ENCODE assay signal across 24 cellular contexts in the genomic region with DNA sequence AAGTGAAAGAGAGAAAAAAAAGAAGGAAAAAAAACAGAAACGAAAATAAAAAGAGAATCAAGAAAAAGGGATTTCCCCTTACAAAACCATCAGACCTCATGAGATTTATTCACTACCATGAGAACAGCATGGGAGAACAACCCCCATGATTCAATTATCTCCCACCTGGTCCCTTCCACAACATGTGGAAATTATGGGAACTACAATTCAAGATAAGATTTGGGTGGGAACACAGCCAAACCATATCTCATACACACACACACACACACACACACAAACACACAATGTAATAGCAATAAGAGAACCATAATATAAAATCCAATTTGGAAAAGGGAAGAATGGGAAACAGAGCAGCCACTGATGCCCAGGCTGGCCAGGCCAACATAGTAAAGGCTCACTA.
"Had no signal": no experiment of that assay in that cellular context is flagged by ENCODE, and none has a peak within 500 bp of the region (broad histone marks: within the 10 kb centered on the region; RNA-seq: fewer than 3 reads in every experiment).

No MANE protein-coding gene starts in this region.

- H3K9me3 ChIP-seq: heart left ventricle, mucosa of descending colon, psoas muscle, sigmoid colon, stomach, thyroid gland had no signal

- H3K4me3 ChIP-seq: heart left ventricle, hepatocyte, lung, mucosa of descending colon, psoas muscle, sigmoid colon, stomach, thyroid gland had no signal

- H3K9me3 Mint-ChIP-seq: effector memory CD8-positive, alpha-beta T cell; stimulated activated effector memory CD8-positive, alpha-beta T cell treated with anti-CD3 and anti-CD28 coated beads, Interleukin-12 subunit alpha, Interleukin-12 subunit beta, amount 100 ng/mL, for 72 hours had no signal

- H3K4me1 Mint-ChIP-seq: stimulated activated effector memory CD8-positive, alpha-beta T cell treated with anti-CD3 and anti-CD28 coated beads, Interleukin-12 subunit alpha, Interleukin-12 subunit beta, amount 100 ng/mL, for 72 hours had no signal

- H3K36me3 ChIP-seq: heart left ventricle, sigmoid colon, stomach, thyroid gland had no signal

- H3K27ac ChIP-seq: heart left ventricle, hepatocyte, psoas muscle, thyroid gland had no signal

- ATAC-seq: effector memory CD8-positive, alpha-beta T cell; heart left ventricle; left lobe of liver; naive thymus-derived CD4-positive, alpha-beta T cell; psoas muscle; right cardiac atrium; stimulated activated effector memory CD8-positive, alpha-beta T cell treated with anti-CD3 and anti-CD28 coated beads, Interleukin-12 subunit alpha, Interleukin-12 subunit beta, amount 100 ng/mL, for 72 hours had no signal

- H3K4me1 ChIP-seq: psoas muscle, thyroid gland had no signal

- H3K4me2 ChIP-seq: hepatocyte had no signal

- H3K4me3 Mint-ChIP-seq: effector memory CD8-positive, alpha-beta T cell; memory B cell; mesothelial cell of epicardium; naive thymus-derived CD4-positive, alpha-beta T cell; nephron; stimulated activated effector memory CD8-positive, alpha-beta T cell treated with anti-CD3 and anti-CD28 coated beads, Interleukin-12 subunit alpha, Interleukin-12 subunit beta, amount 100 ng/mL, for 72 hours; type B pancreatic cell had no signal

- H3K27me3 ChIP-seq: heart left ventricle, hepatocyte, sigmoid colon, thyroid gland had no signal

- H3K27me3 Mint-ChIP-seq: type B pancreatic cell had no signal

- H2AFZ ChIP-seq: hepatocyte had no signal

- H3K36me3 Mint-ChIP-seq: mesothelial cell of epicardium; stimulated activated effector memory CD8-positive, alpha-beta T cell treated with anti-CD3 and anti-CD28 coated beads, Interleukin-12 subunit alpha, Interleukin-12 subunit beta, amount 100 ng/mL, for 72 hours; type B pancreatic cell had no signal

- H3K27ac Mint-ChIP-seq: effector memory CD8-positive, alpha-beta T cell; memory B cell; naive thymus-derived CD4-positive, alpha-beta T cell; stimulated activated effector memory CD8-positive, alpha-beta T cell treated with anti-CD3 and anti-CD28 coated beads, Interleukin-12 subunit alpha, Interleukin-12 subunit beta, amount 100 ng/mL, for 72 hours; type B pancreatic cell had no signal

- DNase-seq: cortex of kidney; effector memory CD8-positive, alpha-beta T cell; erythroblast; heart left ventricle; kidney; naive thymus-derived CD4-positive, alpha-beta T cell; nucleus accumbens; psoas muscle; right cardiac atrium; sigmoid colon; stimulated activated CD4-positive, alpha-beta T cell treated with anti-CD3 and anti-CD28 coated beads, Interleukin-2, amount 100 ng/mL, for 24 hours; stimulated activated CD4-positive, alpha-beta T cell treated with anti-CD3 and anti-CD28 coated beads, Interleukin-4, amount 100 ng/mL, for 24 hours; stimulated activated naive CD4-positive, alpha-beta T cell treated with Interleukin-2 at 50 U/mL for 16 hours; stomach; thyroid gland had no signal
